ENCODE assay signal across 1 cellular context in the genomic region with DNA sequence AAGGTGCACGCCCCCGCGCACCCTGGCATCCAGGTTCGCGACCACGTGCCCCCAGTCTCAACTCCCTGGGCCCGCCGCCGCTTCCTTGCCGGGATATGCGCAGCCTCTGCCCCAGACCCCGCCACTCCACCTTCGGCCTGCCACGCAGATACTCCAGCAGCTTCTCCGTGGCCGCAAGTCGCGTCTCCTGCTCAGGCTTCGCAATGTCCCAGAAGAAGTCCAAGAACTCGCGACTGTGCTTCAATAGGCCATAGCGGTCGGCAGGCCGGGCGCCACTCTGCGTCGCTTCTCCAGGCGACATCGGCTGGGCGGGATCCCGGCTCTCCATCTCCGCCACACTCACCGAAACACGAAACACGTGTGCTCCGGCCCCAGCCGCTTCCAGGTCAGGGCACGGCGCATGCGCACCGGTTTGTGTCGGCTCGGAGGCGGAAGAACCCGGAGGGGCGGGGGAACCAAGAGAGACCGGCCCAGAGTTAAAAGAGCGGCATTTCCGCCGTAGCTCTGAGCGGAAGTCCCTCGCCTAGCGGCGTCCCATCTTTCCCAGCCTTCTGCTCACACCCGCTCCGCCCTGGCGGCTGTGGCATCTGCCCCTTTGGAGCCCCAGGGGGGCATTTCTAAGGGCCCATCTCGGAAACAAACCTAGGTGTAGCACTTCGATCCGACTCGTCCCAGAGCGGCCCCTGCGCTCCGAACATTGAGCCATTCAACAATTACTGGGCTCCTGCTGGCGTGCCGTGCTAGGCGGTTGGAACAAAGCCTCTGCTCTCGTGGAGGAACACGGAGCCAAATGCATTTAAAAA.
A peak's percentile ranks its signal among the peaks of the same experiment; 100 is the strongest.
TF ChIP-seq lines count a peak whose summit lies in the region.

A gene with protein sequence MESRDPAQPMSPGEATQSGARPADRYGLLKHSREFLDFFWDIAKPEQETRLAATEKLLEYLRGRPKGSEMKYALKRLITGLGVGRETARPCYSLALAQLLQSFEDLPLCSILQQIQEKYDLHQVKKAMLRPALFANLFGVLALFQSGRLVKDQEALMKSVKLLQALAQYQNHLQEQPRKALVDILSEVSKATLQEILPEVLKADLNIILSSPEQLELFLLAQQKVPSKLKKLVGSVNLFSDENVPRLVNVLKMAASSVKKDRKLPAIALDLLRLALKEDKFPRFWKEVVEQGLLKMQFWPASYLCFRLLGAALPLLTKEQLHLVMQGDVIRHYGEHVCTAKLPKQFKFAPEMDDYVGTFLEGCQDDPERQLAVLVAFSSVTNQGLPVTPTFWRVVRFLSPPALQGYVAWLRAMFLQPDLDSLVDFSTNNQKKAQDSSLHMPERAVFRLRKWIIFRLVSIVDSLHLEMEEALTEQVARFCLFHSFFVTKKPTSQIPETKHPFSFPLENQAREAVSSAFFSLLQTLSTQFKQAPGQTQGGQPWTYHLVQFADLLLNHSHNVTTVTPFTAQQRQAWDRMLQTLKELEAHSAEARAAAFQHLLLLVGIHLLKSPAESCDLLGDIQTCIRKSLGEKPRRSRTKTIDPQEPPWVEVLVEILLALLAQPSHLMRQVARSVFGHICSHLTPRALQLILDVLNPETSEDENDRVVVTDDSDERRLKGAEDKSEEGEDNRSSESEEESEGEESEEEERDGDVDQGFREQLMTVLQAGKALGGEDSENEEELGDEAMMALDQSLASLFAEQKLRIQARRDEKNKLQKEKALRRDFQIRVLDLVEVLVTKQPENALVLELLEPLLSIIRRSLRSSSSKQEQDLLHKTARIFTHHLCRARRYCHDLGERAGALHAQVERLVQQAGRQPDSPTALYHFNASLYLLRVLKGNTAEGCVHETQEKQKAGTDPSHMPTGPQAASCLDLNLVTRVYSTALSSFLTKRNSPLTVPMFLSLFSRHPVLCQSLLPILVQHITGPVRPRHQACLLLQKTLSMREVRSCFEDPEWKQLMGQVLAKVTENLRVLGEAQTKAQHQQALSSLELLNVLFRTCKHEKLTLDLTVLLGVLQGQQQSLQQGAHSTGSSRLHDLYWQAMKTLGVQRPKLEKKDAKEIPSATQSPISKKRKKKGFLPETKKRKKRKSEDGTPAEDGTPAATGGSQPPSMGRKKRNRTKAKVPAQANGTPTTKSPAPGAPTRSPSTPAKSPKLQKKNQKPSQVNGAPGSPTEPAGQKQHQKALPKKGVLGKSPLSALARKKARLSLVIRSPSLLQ (N-terminal part only) (minus strand): TSS at position 388 of the 803 bp plus-strand sequence. CDS start 60 bp downstream, at position 328.

TF ChIP-seq in HepG2, 621 proteins besides CTCF, POLR2A, EP300 and RAD21 (continued from another document):
- TF ChIP-seq, protein P1, sequence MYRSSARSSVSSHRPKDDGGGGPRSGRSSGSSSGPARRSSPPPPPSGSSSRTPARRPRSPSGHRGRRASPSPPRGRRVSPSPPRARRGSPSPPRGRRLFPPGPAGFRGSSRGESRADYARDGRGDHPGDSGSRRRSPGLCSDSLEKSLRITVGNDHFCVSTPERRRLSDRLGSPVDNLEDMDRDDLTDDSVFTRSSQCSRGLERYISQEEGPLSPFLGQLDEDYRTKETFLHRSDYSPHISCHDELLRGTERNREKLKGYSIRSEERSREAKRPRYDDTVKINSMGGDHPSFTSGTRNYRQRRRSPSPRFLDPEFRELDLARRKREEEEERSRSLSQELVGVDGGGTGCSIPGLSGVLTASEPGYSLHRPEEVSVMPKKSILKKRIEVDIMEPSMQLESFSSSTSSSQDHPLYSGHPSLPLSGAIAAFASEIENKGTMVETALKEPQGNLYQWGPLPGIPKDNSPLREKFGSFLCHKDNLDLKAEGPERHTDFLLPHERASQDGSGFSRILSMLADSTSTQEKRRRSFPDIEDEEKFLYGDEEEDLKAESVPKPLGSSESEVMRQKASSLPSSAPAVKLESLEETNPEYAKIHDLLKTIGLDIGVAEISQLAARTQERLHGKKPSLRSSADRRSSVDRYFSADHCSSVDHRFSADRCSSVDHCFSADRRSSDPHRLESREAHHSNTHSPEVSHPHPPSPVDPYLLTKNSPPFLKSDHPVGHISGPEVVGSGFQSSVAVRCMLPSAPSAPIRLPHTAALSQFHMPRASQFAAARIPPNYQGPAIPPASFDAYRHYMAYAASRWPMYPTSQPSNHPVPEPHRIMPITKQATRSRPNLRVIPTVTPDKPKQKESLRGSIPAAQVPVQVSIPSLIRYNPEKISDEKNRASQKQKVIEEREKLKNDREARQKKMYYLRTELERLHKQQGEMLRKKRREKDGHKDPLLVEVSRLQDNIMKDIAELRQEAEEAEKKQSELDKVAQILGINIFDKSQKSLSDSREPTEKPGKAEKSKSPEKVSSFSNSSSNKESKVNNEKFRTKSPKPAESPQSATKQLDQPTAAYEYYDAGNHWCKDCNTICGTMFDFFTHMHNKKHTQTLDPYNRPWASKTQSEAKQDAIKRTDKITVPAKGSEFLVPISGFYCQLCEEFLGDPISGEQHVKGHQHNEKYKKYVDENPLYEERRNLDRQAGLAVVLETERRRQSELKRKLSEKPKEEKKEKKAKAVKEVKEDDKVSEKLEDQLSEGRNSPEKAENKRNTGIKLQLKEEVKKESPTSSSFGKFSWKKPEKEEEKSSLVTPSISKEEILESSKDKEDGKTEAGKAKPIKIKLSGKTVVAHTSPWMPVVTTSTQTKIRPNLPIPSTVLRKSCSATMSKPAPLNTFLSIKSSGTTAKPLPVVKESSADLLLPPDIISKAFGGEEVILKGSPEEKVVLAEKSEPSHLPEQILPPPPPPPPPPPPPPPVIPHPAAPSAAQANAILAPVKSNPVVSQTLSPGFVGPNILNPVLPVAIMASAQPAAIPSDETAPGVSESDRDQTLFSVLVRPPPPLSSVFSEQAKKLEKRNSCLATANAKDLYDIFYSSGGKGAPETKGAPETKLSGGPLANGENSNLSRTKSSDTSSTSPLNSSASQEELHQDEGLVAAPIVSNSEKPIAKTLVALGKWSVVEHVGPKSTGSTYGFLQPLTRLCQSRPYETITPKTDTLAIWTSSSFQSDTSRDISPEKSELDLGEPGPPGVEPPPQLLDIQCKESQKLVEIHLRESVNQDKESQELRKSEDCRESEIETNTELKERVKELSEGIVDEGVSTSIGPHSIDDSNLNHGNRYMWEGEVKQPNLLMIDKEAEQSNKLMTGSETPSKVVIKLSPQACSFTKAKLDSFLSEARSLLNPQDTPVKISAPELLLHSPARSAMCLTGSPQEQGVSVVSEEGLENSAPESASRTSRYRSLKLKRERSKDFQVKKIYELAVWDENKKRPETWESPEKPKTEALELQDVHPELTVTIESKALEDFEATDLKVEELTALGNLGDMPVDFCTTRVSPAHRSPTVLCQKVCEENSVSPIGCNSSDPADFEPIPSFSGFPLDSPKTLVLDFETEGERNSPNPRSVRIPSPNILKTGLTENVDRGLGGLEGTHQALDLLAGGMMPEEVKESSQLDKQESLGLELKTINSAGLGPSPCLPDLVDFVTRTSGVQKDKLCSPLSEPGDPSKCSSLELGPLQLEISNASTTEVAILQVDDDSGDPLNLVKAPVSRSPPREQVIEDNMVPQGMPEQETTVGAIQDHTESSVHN (CRISPR knock-in tag; IDR thresholded peaks at IDR 0.05), result 0 out of 2 replicates have a peak, but pooled peaks have one; percentile 55
- 0 out of 2 replicates have a peak, but pooled peaks have one; percentile 12 for TF ChIP-seq SAFB2 (CRISPR knock-in tag; IDR thresholded peaks at IDR 0.05; ENCODE audit: borderline replicate concordance, low read depth)
- TF ChIP-seq SP2 (CRISPR knock-in tag; IDR thresholded peaks at IDR 0.05), result no peak; the same call in 1 of the 2 replicates
- peak; percentile 91 for TF ChIP-seq RBFOX2 (IDR thresholded peaks at IDR 0.05; ENCODE audit: low read depth, low read length)
- TF ChIP-seq ZNF724P (CRISPR knock-in tag; IDR thresholded peaks at IDR 0.05; ENCODE audit: borderline replicate concordance), result no peak; the same call in 1 of the 2 replicates
- TF ChIP-seq, protein P2, sequence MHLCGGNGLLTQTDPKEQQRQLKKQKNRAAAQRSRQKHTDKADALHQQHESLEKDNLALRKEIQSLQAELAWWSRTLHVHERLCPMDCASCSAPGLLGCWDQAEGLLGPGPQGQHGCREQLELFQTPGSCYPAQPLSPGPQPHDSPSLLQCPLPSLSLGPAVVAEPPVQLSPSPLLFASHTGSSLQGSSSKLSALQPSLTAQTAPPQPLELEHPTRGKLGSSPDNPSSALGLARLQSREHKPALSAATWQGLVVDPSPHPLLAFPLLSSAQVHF (CRISPR knock-in tag; IDR thresholded peaks at IDR 0.05), result no peak
- no peak for TF ChIP-seq ZNF138 (CRISPR knock-in tag; IDR thresholded peaks at IDR 0.05; ENCODE audit: low read depth)
- TF ChIP-seq, protein P3, sequence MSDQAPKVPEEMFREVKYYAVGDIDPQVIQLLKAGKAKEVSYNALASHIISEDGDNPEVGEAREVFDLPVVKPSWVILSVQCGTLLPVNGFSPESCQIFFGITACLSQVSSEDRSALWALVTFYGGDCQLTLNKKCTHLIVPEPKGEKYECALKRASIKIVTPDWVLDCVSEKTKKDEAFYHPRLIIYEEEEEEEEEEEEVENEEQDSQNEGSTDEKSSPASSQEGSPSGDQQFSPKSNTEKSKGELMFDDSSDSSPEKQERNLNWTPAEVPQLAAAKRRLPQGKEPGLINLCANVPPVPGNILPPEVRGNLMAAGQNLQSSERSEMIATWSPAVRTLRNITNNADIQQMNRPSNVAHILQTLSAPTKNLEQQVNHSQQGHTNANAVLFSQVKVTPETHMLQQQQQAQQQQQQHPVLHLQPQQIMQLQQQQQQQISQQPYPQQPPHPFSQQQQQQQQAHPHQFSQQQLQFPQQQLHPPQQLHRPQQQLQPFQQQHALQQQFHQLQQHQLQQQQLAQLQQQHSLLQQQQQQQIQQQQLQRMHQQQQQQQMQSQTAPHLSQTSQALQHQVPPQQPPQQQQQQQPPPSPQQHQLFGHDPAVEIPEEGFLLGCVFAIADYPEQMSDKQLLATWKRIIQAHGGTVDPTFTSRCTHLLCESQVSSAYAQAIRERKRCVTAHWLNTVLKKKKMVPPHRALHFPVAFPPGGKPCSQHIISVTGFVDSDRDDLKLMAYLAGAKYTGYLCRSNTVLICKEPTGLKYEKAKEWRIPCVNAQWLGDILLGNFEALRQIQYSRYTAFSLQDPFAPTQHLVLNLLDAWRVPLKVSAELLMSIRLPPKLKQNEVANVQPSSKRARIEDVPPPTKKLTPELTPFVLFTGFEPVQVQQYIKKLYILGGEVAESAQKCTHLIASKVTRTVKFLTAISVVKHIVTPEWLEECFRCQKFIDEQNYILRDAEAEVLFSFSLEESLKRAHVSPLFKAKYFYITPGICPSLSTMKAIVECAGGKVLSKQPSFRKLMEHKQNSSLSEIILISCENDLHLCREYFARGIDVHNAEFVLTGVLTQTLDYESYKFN (CRISPR knock-in tag; conservative IDR thresholded peaks at IDR 0.05), result 0 out of 2 replicates have a peak, but pooled peaks have one; percentile 38
- TF ChIP-seq TP53 (CRISPR knock-in tag; conservative IDR thresholded peaks at IDR 0.05), result 0 out of 2 replicates have a peak, but pooled peaks have one; percentile 34
- TF ChIP-seq, protein P4, sequence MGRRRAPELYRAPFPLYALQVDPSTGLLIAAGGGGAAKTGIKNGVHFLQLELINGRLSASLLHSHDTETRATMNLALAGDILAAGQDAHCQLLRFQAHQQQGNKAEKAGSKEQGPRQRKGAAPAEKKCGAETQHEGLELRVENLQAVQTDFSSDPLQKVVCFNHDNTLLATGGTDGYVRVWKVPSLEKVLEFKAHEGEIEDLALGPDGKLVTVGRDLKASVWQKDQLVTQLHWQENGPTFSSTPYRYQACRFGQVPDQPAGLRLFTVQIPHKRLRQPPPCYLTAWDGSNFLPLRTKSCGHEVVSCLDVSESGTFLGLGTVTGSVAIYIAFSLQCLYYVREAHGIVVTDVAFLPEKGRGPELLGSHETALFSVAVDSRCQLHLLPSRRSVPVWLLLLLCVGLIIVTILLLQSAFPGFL (CRISPR knock-in tag; IDR thresholded peaks at IDR 0.05), result no peak
- TF ChIP-seq ZNF33A (CRISPR knock-in tag; IDR thresholded peaks at IDR 0.05; ENCODE audit: borderline replicate concordance), result no peak
